Comparison of ENCODE assay signal across 13 cellular contexts in the genomic region with DNA sequence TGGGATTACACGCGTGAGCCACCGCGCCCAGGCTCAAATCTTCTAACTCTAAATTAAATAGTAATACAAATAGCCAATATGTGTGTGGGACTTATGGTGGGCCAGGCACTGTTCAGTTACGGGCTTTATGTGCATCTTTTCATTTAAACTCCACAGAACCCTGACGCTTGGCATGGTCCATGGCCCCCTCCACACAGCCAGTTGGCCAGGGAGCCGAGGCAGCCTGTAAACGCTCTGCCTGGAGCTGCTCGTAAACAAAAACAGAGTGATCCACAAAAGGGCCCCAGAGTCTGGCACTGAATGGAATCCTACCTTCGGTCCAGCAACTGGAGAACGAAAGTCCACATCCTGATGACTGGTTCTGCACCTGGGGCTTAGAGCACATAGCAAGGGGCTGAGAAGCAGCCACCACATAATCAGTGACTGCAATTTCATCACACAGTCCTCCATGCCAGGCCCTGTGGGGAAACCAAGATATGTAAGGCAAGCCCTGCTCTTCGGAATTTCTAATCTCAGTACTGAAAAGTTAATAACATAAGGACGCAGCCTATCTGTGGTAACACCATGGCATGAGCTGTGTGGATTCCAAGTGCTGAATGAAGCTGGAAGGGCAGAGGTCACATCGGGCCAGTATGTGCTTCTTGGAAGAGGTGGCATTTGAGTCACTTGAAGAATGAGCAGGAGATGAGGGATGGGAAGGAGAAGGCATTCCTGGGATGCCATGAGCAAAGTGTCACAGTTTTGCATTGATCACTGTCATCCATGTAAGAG. TPM values are rescaled to one million over a fixed set of nuclear protein-coding genes. Genes with fewer than 3 reads are reported as not detected.
DNase-seq lines count a peak whose midpoint lies in the region; ATAC-seq and TF ChIP-seq lines count a peak whose summit lies in the region.
"Had no signal": no experiment of that assay in that cellular context is flagged by ENCODE, and none has a peak within 500 bp of the region (broad histone marks: within the 10 kb centered on the region; RNA-seq: fewer than 3 reads in every experiment).

No MANE protein-coding gene starts in this region.

- no peak for TF ChIP-seq CTCF in astrocyte of the spinal cord (IDR thresholded peaks at IDR 0.05; ENCODE audit: low read depth, low read length)

- H3K4me3 ChIP-seq in astrocyte of the spinal cord (ENCODE audit: low read depth, low read length) (no peak overlapping the region), neuronal stem cell (ENCODE audit: low read length in 2 of 2) (no peak overlapping the region)
- H3K4me3 ChIP-seq: tibial artery had no signal

- H3K4me1 ChIP-seq in neuronal stem cell (ENCODE audit: control insufficient read depth in 2 of 2, insufficient read depth in 1 of 2, low read depth in 1 of 2, low read length in 2 of 2), result peaks cover 3 to 10% of the 10 kb centered on the region in 2 donors

- H3K27ac Mint-ChIP-seq in activated naive CD8-positive, alpha-beta T cell treated with anti-CD3 and anti-CD28 coated beads, Interleukin-2, amount 50 U/mL, for 24 hours, result no peak overlapping the region
- H3K27ac Mint-ChIP-seq in activated T-helper 2 cell treated with anti-CD3 and anti-CD28 coated beads, Interferon-gamma antibody, Interleukin-2, Interleukin-4, amounts not matched to agents 10 μg/mL and 5 μg/mL and 100 μg/mL, durations not matched to agents 14 hours and 24 hours and 36 hours, result no peak overlapping the region
- H3K27ac Mint-ChIP-seq: activated naive CD4-positive, alpha-beta T cell treated with anti-CD3 and anti-CD28 coated beads, Interleukin-2, amount 50 U/mL, for 24 hours; CD8-positive, alpha-beta T cell had no signal

- no peaks in the 10 kb centered on the region for H3K36me3 ChIP-seq in neuronal stem cell (replicated peaks in 1 of 2; ENCODE audit: control insufficient read depth in 2 of 2, insufficient read depth in 2 of 2, low read length in 2 of 2)
- H3K36me3 ChIP-seq: neutrophil, tibial artery had no signal

- no peak overlapping the region for H2AFZ ChIP-seq in neuronal stem cell (ENCODE audit: low read length)

- H3K27ac ChIP-seq in neuronal stem cell (replicated peaks; ENCODE audit: low read length), result peak overlapping the region; percentile 9
- H3K27ac ChIP-seq: neutrophil had no signal

- H2BK15ac ChIP-seq in neuronal stem cell (ENCODE audit: low read length), result no peak overlapping the region

- WGBS in neuronal stem cell (ENCODE audit: extremely low coverage in 2 of 2, insufficient read length in 2 of 2, insufficient replicate concordance in 1 of 2), 2 donors, result no CpG with 5 or more reads among the region's 14 CpGs

- H3K79me1 ChIP-seq in neuronal stem cell (ENCODE audit: low read depth, low read length), result no peaks in the 10 kb centered on the region

- no peak overlapping the region for H3K14ac ChIP-seq in neuronal stem cell (ENCODE audit: low read length)

- H2AK5ac ChIP-seq in neuronal stem cell (ENCODE audit: low read depth, low read length), result no peak overlapping the region

- peaks cover 2% of the 10 kb centered on the region for H3K27me3 Mint-ChIP-seq in activated naive CD8-positive, alpha-beta T cell treated with anti-CD3 and anti-CD28 coated beads, Interleukin-2, amount 50 U/mL, for 24 hours
- H3K27me3 Mint-ChIP-seq in activated T-helper 2 cell treated with anti-CD3 and anti-CD28 coated beads, Interferon-gamma antibody, Interleukin-2, Interleukin-4, amounts not matched to agents 10 μg/mL and 5 μg/mL and 100 μg/mL, durations not matched to agents 14 hours and 24 hours and 36 hours (ENCODE audit: low read depth), result no peaks in the 10 kb centered on the region
- H3K27me3 Mint-ChIP-seq: activated naive CD4-positive, alpha-beta T cell treated with anti-CD3 and anti-CD28 coated beads, Interleukin-2, amount 50 U/mL, for 24 hours had no signal

- H4K91ac ChIP-seq in neuronal stem cell (ENCODE audit: low read depth, low read length, poor library complexity), result no peak overlapping the region

- H3K23ac ChIP-seq in neuronal stem cell (ENCODE audit: low read depth, low read length, poor library complexity), result no peak overlapping the region

- in situ Hi-C loops in astrocyte of the spinal cord (cut with HindIII; ENCODE audit: low sequenced_read_pairs), result no loop called here

- DNase-seq in GM04503 (ENCODE audit: low read depth) (peak; percentile 78), astrocyte of the spinal cord (ENCODE audit: low read depth, low spot score) (peak; percentile 23), neuronal stem cell (ENCODE audit: low spot score) (no peak), DMS 273 (lab: John Stamatoyannopoulos, UW; ENCODE audit: unreplicated experiment) (no peak)
- DNase-seq in activated naive CD8-positive, alpha-beta T cell treated with anti-CD3 and anti-CD28 coated beads, Interleukin-2, amount 50 U/mL, for 24 hours, result no peak
- no peak for DNase-seq in activated T-helper 2 cell treated with anti-CD3 and anti-CD28 coated beads, Interferon-gamma antibody, Interleukin-2, Interleukin-4, amounts not matched to agents 10 μg/mL and 5 μg/mL and 100 μg/mL, durations not matched to agents 14 hours and 24 hours and 36 hours (ENCODE audit: low spot score)
- DNase-seq: CD8-positive, alpha-beta T cell; effector CD4-positive, alpha-beta T cell; stimulated activated CD4-positive, alpha-beta T cell treated with anti-CD3 and anti-CD28 coated beads, Interleukin-4, amount 100 ng/mL, for 24 hours had no signal

- H3K4ac ChIP-seq in neuronal stem cell (ENCODE audit: low read length), result no peak overlapping the region

- H4K8ac ChIP-seq in neuronal stem cell (ENCODE audit: low read depth, low read length), result no peak overlapping the region

- H3K9ac ChIP-seq in neuronal stem cell (ENCODE audit: low read depth, low read length, poor library complexity), result peak overlapping the region; percentile 34

- no peaks in the 10 kb centered on the region for H3K36me3 Mint-ChIP-seq in activated naive CD8-positive, alpha-beta T cell treated with anti-CD3 and anti-CD28 coated beads, Interleukin-2, amount 50 U/mL, for 24 hours (ENCODE audit: low read depth)
- no peaks in the 10 kb centered on the region for H3K36me3 Mint-ChIP-seq in activated T-helper 2 cell treated with anti-CD3 and anti-CD28 coated beads, Interferon-gamma antibody, Interleukin-2, Interleukin-4, amounts not matched to agents 10 μg/mL and 5 μg/mL and 100 μg/mL, durations not matched to agents 14 hours and 24 hours and 36 hours (ENCODE audit: low read depth)
- H3K36me3 Mint-ChIP-seq: activated naive CD4-positive, alpha-beta T cell treated with anti-CD3 and anti-CD28 coated beads, Interleukin-2, amount 50 U/mL, for 24 hours; CD8-positive, alpha-beta T cell had no signal

- no peaks in the 10 kb centered on the region for H3K9me3 ChIP-seq in neuronal stem cell (replicated peaks in 1 of 2; ENCODE audit: control insufficient read depth in 2 of 2, insufficient read depth in 1 of 2, low read depth in 1 of 2, low read length in 2 of 2)
- H3K9me3 ChIP-seq: neutrophil, tibial artery had no signal

- no peak for ATAC-seq in activated naive CD8-positive, alpha-beta T cell treated with anti-CD3 and anti-CD28 coated beads, Interleukin-2, amount 50 U/mL, for 24 hours
- ATAC-seq: CD8-positive, alpha-beta T cell; Panc1 had no signal

- no peaks in the 10 kb centered on the region for H3K27me3 ChIP-seq in neuronal stem cell (ENCODE audit: control insufficient read depth in 3 of 3, insufficient read depth in 3 of 3, low read depth in 1 of 3, low read length in 3 of 3)
- H3K27me3 ChIP-seq: neutrophil, tibial artery had no signal

- H2BK5ac ChIP-seq in neuronal stem cell (ENCODE audit: low read length), result peak overlapping the region; percentile 27

- no peak overlapping the region for H3K4me3 Mint-ChIP-seq in activated naive CD8-positive, alpha-beta T cell treated with anti-CD3 and anti-CD28 coated beads, Interleukin-2, amount 50 U/mL, for 24 hours
- no peak overlapping the region for H3K4me3 Mint-ChIP-seq in activated T-helper 2 cell treated with anti-CD3 and anti-CD28 coated beads, Interferon-gamma antibody, Interleukin-2, Interleukin-4, amounts not matched to agents 10 μg/mL and 5 μg/mL and 100 μg/mL, durations not matched to agents 14 hours and 24 hours and 36 hours (ENCODE audit: low read depth)
- H3K4me3 Mint-ChIP-seq: activated naive CD4-positive, alpha-beta T cell treated with anti-CD3 and anti-CD28 coated beads, Interleukin-2, amount 50 U/mL, for 24 hours; CD8-positive, alpha-beta T cell had no signal

- no peak overlapping the region for H3K18ac ChIP-seq in neuronal stem cell (ENCODE audit: low read length)

- H2BK12ac ChIP-seq in neuronal stem cell (ENCODE audit: low read length), result no peak overlapping the region

- H3K4me1 Mint-ChIP-seq in activated naive CD8-positive, alpha-beta T cell treated with anti-CD3 and anti-CD28 coated beads, Interleukin-2, amount 50 U/mL, for 24 hours, result peaks cover 3% of the 10 kb centered on the region
- peaks cover 5% of the 10 kb centered on the region for H3K4me1 Mint-ChIP-seq in activated T-helper 2 cell treated with anti-CD3 and anti-CD28 coated beads, Interferon-gamma antibody, Interleukin-2, Interleukin-4, amounts not matched to agents 10 μg/mL and 5 μg/mL and 100 μg/mL, durations not matched to agents 14 hours and 24 hours and 36 hours (ENCODE audit: low read depth)

- no peaks in the 10 kb centered on the region for H3K9me3 Mint-ChIP-seq in activated naive CD8-positive, alpha-beta T cell treated with anti-CD3 and anti-CD28 coated beads, Interleukin-2, amount 50 U/mL, for 24 hours
- H3K9me3 Mint-ChIP-seq in activated T-helper 2 cell treated with anti-CD3 and anti-CD28 coated beads, Interferon-gamma antibody, Interleukin-2, Interleukin-4, amounts not matched to agents 10 μg/mL and 5 μg/mL and 100 μg/mL, durations not matched to agents 14 hours and 24 hours and 36 hours, result no peaks in the 10 kb centered on the region
- H3K9me3 Mint-ChIP-seq: activated naive CD4-positive, alpha-beta T cell treated with anti-CD3 and anti-CD28 coated beads, Interleukin-2, amount 50 U/mL, for 24 hours; CD8-positive, alpha-beta T cell had no signal

- H2BK120ac ChIP-seq in neuronal stem cell (ENCODE audit: low read depth, low read length), result no peak overlapping the region

- intact Hi-C loops in activated T-helper 2 cell treated with anti-CD3 and anti-CD28 coated beads, Interferon-gamma antibody, Interleukin-2, Interleukin-4, amounts not matched to agents 10 μg/mL and 5 μg/mL and 100 μg/mL, durations not matched to agents 14 hours and 24 hours and 36 hours (cut with micrococcal nuclease), result no loop called here

- no peak overlapping the region for H3K4me2 ChIP-seq in neuronal stem cell (ENCODE audit: insufficient read depth, low read length, poor library complexity, severe bottlenecking)

RNA-seq across cellular contexts. Expression of gene ADAMTSL4, which starts 13.5 kb away (rescaled TPM):
- polyA plus RNA-seq in neuronal stem cell (2013, experiment 1 of 2), result 0.14 TPM
- polyA plus RNA-seq in neuronal stem cell (2013, experiment 2 of 2), result 0.17 TPM
- 2.7 and 2.9 TPM in 2 replicates for total RNA-seq in activated T-helper 2 cell treated with anti-CD3 and anti-CD28 coated beads, Interferon-gamma antibody, Interleukin-2, Interleukin-4, amounts not matched to agents 10 μg/mL and 5 μg/mL and 100 μg/mL, durations not matched to agents 14 hours and 24 hours and 36 hours
- total RNA-seq: CD8-positive, alpha-beta T cell had no signal

RNA-seq across cellular contexts. Expression of gene FALEC, which starts 20.1 kb away (rescaled TPM):
- 0.67 TPM for polyA plus RNA-seq in neuronal stem cell (2013, experiment 1 of 2)
- polyA plus RNA-seq in neuronal stem cell (2013, experiment 2 of 2), result 1.1 TPM
- 0.37 and 1.9 TPM in 2 replicates for total RNA-seq in activated T-helper 2 cell treated with anti-CD3 and anti-CD28 coated beads, Interferon-gamma antibody, Interleukin-2, Interleukin-4, amounts not matched to agents 10 μg/mL and 5 μg/mL and 100 μg/mL, durations not matched to agents 14 hours and 24 hours and 36 hours
- total RNA-seq: CD8-positive, alpha-beta T cell had no signal

RNA-seq across cellular contexts. Expression of gene ECM1, which starts 27.8 kb away (rescaled TPM):
- 0.91 TPM for polyA plus RNA-seq in neuronal stem cell (2013, experiment 1 of 2)
- polyA plus RNA-seq in neuronal stem cell (2013, experiment 2 of 2), result 0.91 TPM
- total RNA-seq in activated T-helper 2 cell treated with anti-CD3 and anti-CD28 coated beads, Interferon-gamma antibody, Interleukin-2, Interleukin-4, amounts not matched to agents 10 μg/mL and 5 μg/mL and 100 μg/mL, durations not matched to agents 14 hours and 24 hours and 36 hours, result 1.6 and 1.8 TPM in 2 replicates
- total RNA-seq: CD8-positive, alpha-beta T cell had no signal

RNA-seq across cellular contexts. Expression of gene MCL1, which starts 43.7 kb away (rescaled TPM):
- polyA plus RNA-seq in neuronal stem cell (2013, experiment 1 of 2), result 117 TPM
- 117 TPM for polyA plus RNA-seq in neuronal stem cell (2013, experiment 2 of 2)
- 217 and 221 TPM in 2 replicates for total RNA-seq in activated T-helper 2 cell treated with anti-CD3 and anti-CD28 coated beads, Interferon-gamma antibody, Interleukin-2, Interleukin-4, amounts not matched to agents 10 μg/mL and 5 μg/mL and 100 μg/mL, durations not matched to agents 14 hours and 24 hours and 36 hours

RNA-seq across cellular contexts. Expression of gene TARS2, which starts 48.5 kb away (rescaled TPM):
- 19.0 TPM for polyA plus RNA-seq in neuronal stem cell (2013, experiment 1 of 2)
- 18.4 TPM for polyA plus RNA-seq in neuronal stem cell (2013, experiment 2 of 2)
- 66.2 and 69.8 TPM in 2 replicates for total RNA-seq in activated T-helper 2 cell treated with anti-CD3 and anti-CD28 coated beads, Interferon-gamma antibody, Interleukin-2, Interleukin-4, amounts not matched to agents 10 μg/mL and 5 μg/mL and 100 μg/mL, durations not matched to agents 14 hours and 24 hours and 36 hours

Comparison
In these comparisons a context has a peak if more than half of its experiments do, and no peak if none do; other contexts are left out.
1. DNase-seq: peak in GM04503 (single experiment) and astrocyte of the spinal cord (single experiment); none in neuronal stem cell (single experiment), activated naive CD8-positive, alpha-beta T cell treated with anti-CD3 and anti-CD28 coated beads, Interleukin-2, amount 50 U/mL, for 24 hours (single experiment), DMS 273 (single experiment) and activated T-helper 2 cell treated with anti-CD3 and anti-CD28 coated beads, Interferon-gamma antibody, Interleukin-2, Interleukin-4, amounts not matched to agents 10 μg/mL and 5 μg/mL and 100 μg/mL, durations not matched to agents 14 hours and 24 hours and 36 hours (single experiment).